Comparison of ENCODE assay signal across 24 cellular contexts in the genomic region with DNA sequence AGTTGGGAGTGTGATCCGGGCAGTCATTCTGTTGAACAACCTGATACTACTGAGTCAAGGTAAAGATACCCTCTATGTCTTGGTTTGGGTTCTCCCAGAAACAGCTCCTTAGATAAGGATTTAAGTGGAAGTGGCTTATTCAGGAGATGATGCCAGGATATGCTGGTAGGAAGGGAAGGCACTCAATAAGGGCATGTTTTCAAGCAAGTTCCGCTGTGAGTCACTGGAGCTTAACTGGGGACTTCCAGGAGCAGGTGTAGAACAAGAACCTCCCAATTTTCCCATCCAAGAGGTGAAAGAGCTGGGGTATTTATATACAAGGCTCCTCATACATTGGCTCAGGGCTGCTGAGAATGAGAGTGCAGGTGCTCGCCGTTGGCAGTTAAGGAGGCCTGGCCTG.
DNase-seq lines count a peak whose midpoint lies in the region; ATAC-seq and TF ChIP-seq lines count a peak whose summit lies in the region.
"Had no signal": no experiment of that assay in that cellular context is flagged by ENCODE, and none has a peak within 500 bp of the region (broad histone marks: within the 10 kb centered on the region; RNA-seq: fewer than 3 reads in every experiment).

No MANE protein-coding gene starts in this region.

- H4K91ac ChIP-seq in trophoblast cell (ENCODE audit: low read depth, low read length) = no peak overlapping the region

- peak; percentile 50 for ATAC-seq in GM18868 (IDR thresholded peaks at IDR 0.05; ENCODE audit: unreplicated experiment)
- ATAC-seq in left lobe of liver = no peak
- no peak for ATAC-seq in HG03460 (IDR thresholded peaks at IDR 0.05; ENCODE audit: unreplicated experiment)
- ATAC-seq: GM12878 had no signal

- WGBS in trophoblast cell (ENCODE audit: extremely low coverage, insufficient coverage, insufficient read length) = no CpG with 5 or more reads among the region's 4 CpGs

- H3K14ac ChIP-seq in trophoblast cell (ENCODE audit: low read length) = no peak overlapping the region

- no peak overlapping the region for H3K18ac ChIP-seq in trophoblast cell (ENCODE audit: low read length)

- TF ChIP-seq CTCF in nephron progenitor cell (IDR thresholded peaks at IDR 0.05) = no peak

- no peaks in the 10 kb centered on the region for H3K27me3 ChIP-seq in trophoblast cell (ENCODE audit: insufficient read depth, low read length)
- H3K27me3 ChIP-seq: BE2C, BLaER1 had no signal

- no peak overlapping the region for H3K4me3 ChIP-seq in trophoblast cell (ENCODE audit: low read depth, low read length)
- H3K4me3 ChIP-seq: BLaER1, GM12878 had no signal

- no peak overlapping the region for H2AFZ ChIP-seq in trophoblast cell (ENCODE audit: insufficient read depth, low read length, poor library complexity)

- no peaks in the 10 kb centered on the region for H3K79me2 ChIP-seq in trophoblast cell (ENCODE audit: control insufficient read depth, insufficient read depth, low read length, poor library complexity)

- no peaks in the 10 kb centered on the region for H3K9me3 ChIP-seq in trophoblast cell (ENCODE audit: insufficient read depth, low read depth, low read length)
- H3K9me3 ChIP-seq: BE2C, BLaER1 had no signal

- no peaks in the 10 kb centered on the region for H3K79me1 ChIP-seq in trophoblast cell (ENCODE audit: low read length)

- no peak overlapping the region for H2BK120ac ChIP-seq in trophoblast cell (ENCODE audit: insufficient read depth, low read length, poor library complexity)

- H3K4me2 ChIP-seq in trophoblast cell (ENCODE audit: low read length) = no peak overlapping the region
- H3K4me2 ChIP-seq: BLaER1 had no signal

- H3K27me3 Mint-ChIP-seq in nephron progenitor cell (ENCODE audit: low read depth, poor library complexity) = peaks cover 7% of the 10 kb centered on the region
- H3K27me3 Mint-ChIP-seq: CD4-positive, alpha-beta memory T cell; CD4-positive, CD25-positive, alpha-beta regulatory T cell; CD8-positive, alpha-beta memory T cell had no signal

- H3K9me3 Mint-ChIP-seq in nephron progenitor cell = no peaks in the 10 kb centered on the region
- H3K9me3 Mint-ChIP-seq: CD4-positive, alpha-beta memory T cell; CD8-positive, alpha-beta memory T cell had no signal

- H2BK12ac ChIP-seq in trophoblast cell (ENCODE audit: low read length) = no peak overlapping the region

- no peak overlapping the region for H4K12ac ChIP-seq in trophoblast cell (ENCODE audit: low read depth, low read length)

- no peak overlapping the region for H4K8ac ChIP-seq in trophoblast cell (ENCODE audit: low read depth, low read length)

- H3K9ac ChIP-seq in trophoblast cell (ENCODE audit: low read length) = no peak overlapping the region
- H3K9ac ChIP-seq: BLaER1 had no signal

- H3K4me3 Mint-ChIP-seq in nephron progenitor cell = no peak overlapping the region
- H3K4me3 Mint-ChIP-seq: CD14-positive monocyte; CD4-positive, alpha-beta memory T cell; CD4-positive, CD25-positive, alpha-beta regulatory T cell; CD8-positive, alpha-beta memory T cell had no signal

- H3K36me3 Mint-ChIP-seq in nephron progenitor cell (ENCODE audit: low read depth) = no peaks in the 10 kb centered on the region
- H3K36me3 Mint-ChIP-seq: CD14-positive monocyte had no signal

- H3K27ac Mint-ChIP-seq in nephron progenitor cell = no peak overlapping the region
- H3K27ac Mint-ChIP-seq: CD14-positive monocyte; CD8-positive, alpha-beta memory T cell had no signal

- peaks cover 0 to 2% of the 10 kb centered on the region in 2 experiments for H3K4me1 ChIP-seq in trophoblast cell (ENCODE audit: control insufficient read depth in 1 of 2, insufficient read depth in 2 of 2, low read length in 2 of 2)
- H3K4me1 ChIP-seq: BE2C had no signal

- H2AK5ac ChIP-seq in trophoblast cell (ENCODE audit: low read length) = no peak overlapping the region

- H3K23ac ChIP-seq in trophoblast cell (ENCODE audit: low read length) = no peak overlapping the region

- H3K36me3 ChIP-seq in trophoblast cell (ENCODE audit: control insufficient read depth in 1 of 2, insufficient read depth in 2 of 2, low read length in 2 of 2) = no peaks in the 10 kb centered on the region
- H3K36me3 ChIP-seq: BE2C, BLaER1 had no signal

- H3K4me1 Mint-ChIP-seq in nephron progenitor cell = peaks cover 9% of the 10 kb centered on the region
- H3K4me1 Mint-ChIP-seq: CD8-positive, alpha-beta memory T cell had no signal

- DNase-seq in Daoy (ENCODE audit: low read depth) = peak; percentile 10
- peak; percentile 9 for DNase-seq in kidney tubule cell (ENCODE audit: low spot score)
- DNase-seq in trophoblast cell = peak; percentile 31 to 63
- DNase-seq in left lobe of liver (ENCODE audit: low spot score) = no peak
- no peak for DNase-seq in nephron progenitor cell
- DNase-seq in RPMI8226 = no peak
- DNase-seq: 8988T; ACHN; BE2C; C1 segment of cervical spinal cord; CD4-positive, alpha-beta memory T cell; CD4-positive, CD25-positive, alpha-beta regulatory T cell; CD8-positive, alpha-beta memory T cell; COR-L47; DMS 273 treated with DMSO at 0.1 percent for 48 hours; DMS153; DMS79 treated with DMSO at 0.1 percent for 48 hours; EL; GDM1 had no signal

- no peak overlapping the region for H2BK5ac ChIP-seq in trophoblast cell (ENCODE audit: low read depth, low read length, poor library complexity)

- no peak overlapping the region for H3K4ac ChIP-seq in trophoblast cell (ENCODE audit: low read depth, low read length)

- no peak overlapping the region for H3K27ac ChIP-seq in trophoblast cell (ENCODE audit: low read depth, low read length)
- H3K27ac ChIP-seq: BLaER1 had no signal

Comparison
In these comparisons a context has a peak if more than half of its experiments do, and no peak if none do; other contexts are left out.
1. DNase-seq: peak in Daoy (single experiment), kidney tubule cell (single experiment) and trophoblast cell (2 of 2); none in left lobe of liver (single experiment), nephron progenitor cell (single experiment) and RPMI8226 (single experiment).